24 cellular contexts compared by ENCODE assay signal in genomic region chr2:46859482-46859881, GRCh38. TPM values are rescaled to one million over a fixed set of nuclear protein-coding genes. Genes with fewer than 3 reads are reported as not detected.
DNase-seq lines count a peak whose midpoint lies in the region; FAIRE-seq and TF ChIP-seq lines count a peak whose summit lies in the region.
"Had no signal": no experiment of that assay in that cellular context is flagged by ENCODE, and none has a peak within 500 bp of the region (broad histone marks: within the 10 kb centered on the region; RNA-seq: fewer than 3 reads in every experiment).

No MANE protein-coding gene starts in this region.

- no peaks in the 10 kb centered on the region for H3K79me2 ChIP-seq in mesendoderm (ENCODE audit: control insufficient read depth, insufficient read depth, low read length)

- no peak overlapping the region for H3K4me3 ChIP-seq in breast epithelium
- H3K4me3 ChIP-seq in tibial artery: no peak overlapping the region
- H3K4me3 ChIP-seq in mesendoderm (ENCODE audit: low read length): no peak overlapping the region
- H3K4me3 ChIP-seq in MG63: no peak overlapping the region
- H3K4me3 ChIP-seq: ascending aorta, left ventricle myocardium inferior, testis had no signal

- no peak for TF ChIP-seq POLR2A in breast epithelium (IDR thresholded peaks at IDR 0.05)

- FAIRE-seq in HTR-8/SVneo (lab: Jason Lieb, UNC): peak; percentile 63
- FAIRE-seq: G401.6, islet of Langerhans had no signal

- no peak overlapping the region for H3K23ac ChIP-seq in mesendoderm (ENCODE audit: low read length)

- no peak overlapping the region for H3K56ac ChIP-seq in mesendoderm (ENCODE audit: low read length)

- intact Hi-C loops in breast epithelium (cut with DNase I; ENCODE audit: low total_unique reads) (no loop called here), posterior vena cava (cut with DNase I) (no loop called here), tibial artery (cut with DNase I; ENCODE audit: low total_unique reads) (loop anchor here (5.0 kb wide), 1 partner anchor 47 kb away; no protein-coding TSS in a partner anchor)

- H2AK5ac ChIP-seq in mesendoderm (ENCODE audit: low read length): no peak overlapping the region

- H3K27ac ChIP-seq in breast epithelium (peak overlapping the region; percentile 84 to 88), tibial artery (peak overlapping the region; percentile 78 to 84), mesendoderm (ENCODE audit: low read depth, low read length) (no peak overlapping the region)
- H3K27ac ChIP-seq: ascending aorta, left ventricle myocardium inferior, testis had no signal

- WGBS in mesendoderm (ENCODE audit: extremely low coverage, insufficient coverage, low lambda C conversion rate): no CpG with 5 or more reads among the region's 9 CpGs

- no peak overlapping the region for H4K5ac ChIP-seq in mesendoderm (ENCODE audit: low read length)

- H3K27me3 ChIP-seq in breast epithelium (no peaks in the 10 kb centered on the region), tibial artery (no peaks in the 10 kb centered on the region), mesendoderm (ENCODE audit: insufficient read depth, low read length, poor library complexity) (no peaks in the 10 kb centered on the region), MG63 (no peaks in the 10 kb centered on the region)
- H3K27me3 ChIP-seq: ascending aorta, testis had no signal

- H3K79me1 ChIP-seq in mesendoderm (ENCODE audit: low read length): no peaks in the 10 kb centered on the region

- no peak overlapping the region for H3K18ac ChIP-seq in mesendoderm (ENCODE audit: low read length)

- no peak overlapping the region for H2BK5ac ChIP-seq in mesendoderm (ENCODE audit: low read length)

- H3K4me2 ChIP-seq in mesendoderm (ENCODE audit: low read length): no peak overlapping the region

- H3K9me3 ChIP-seq in breast epithelium: no peaks in the 10 kb centered on the region
- H3K9me3 ChIP-seq in tibial artery: no peaks in the 10 kb centered on the region
- H3K9me3 ChIP-seq in MG63: peaks cover under 1% of the 10 kb centered on the region; the same call in 1 of the 2 replicates
- H3K9me3 ChIP-seq: ascending aorta, testis had no signal

- no peak overlapping the region for H3K4ac ChIP-seq in mesendoderm (ENCODE audit: low read depth, low read length)

- TF ChIP-seq CTCF in breast epithelium (IDR thresholded peaks at IDR 0.05): no peak
- no peak for TF ChIP-seq CTCF in tibial artery (IDR thresholded peaks at IDR 0.05)

- H3K9ac ChIP-seq in mesendoderm (ENCODE audit: low read length): no peak overlapping the region

- no peak overlapping the region for H2BK120ac ChIP-seq in mesendoderm (ENCODE audit: low read depth, low read length)

- DNase-seq in HTR-8/SVneo (ENCODE audit: insufficient read length, low spot score) (no peak), breast epithelium (ENCODE audit: low spot score in 2 of 2) (no peak), posterior vena cava (ENCODE audit: low spot score) (peak; percentile 56), tibial artery (no peak), mesendoderm (no peak), MG63 (no peak)
- DNase-seq in effector CD8-positive, alpha-beta T cell (lab: John Stamatoyannopoulos, UW): no peak
- DNase-seq: activated CD4-positive, alpha-beta T cell treated with anti-CD3 and anti-CD28 coated beads, Interleukin-2, amount 10 ng/mL, durations not matched to agents 7 days and 5 days; activated naive CD8-positive, alpha-beta T cell treated with anti-CD3 and anti-CD28 coated beads for 36 hours; Caco-2; DMS79; endodermal cell; left ventricle myocardium inferior; naive thymus-derived CD4-positive, alpha-beta T cell; NCI-H1048; NCI-H446 treated with DMSO at 0.1 percent for 48 hours; NCI-H774; occipital lobe; stimulated activated naive CD4-positive, alpha-beta T cell treated with Interleukin-2 at 50 U/mL for 16 hours; T-helper 1 cell; testis had no signal

- H2BK15ac ChIP-seq in mesendoderm (replicated peaks; ENCODE audit: low read depth): no peak overlapping the region

- H4K8ac ChIP-seq in mesendoderm (ENCODE audit: low read depth, low read length): no peak overlapping the region

- H3K36me3 ChIP-seq in breast epithelium (no peaks in the 10 kb centered on the region), tibial artery (no peaks in the 10 kb centered on the region), mesendoderm (ENCODE audit: control insufficient read depth, insufficient read depth, low read length) (no peaks in the 10 kb centered on the region), MG63 (no peaks in the 10 kb centered on the region; the same call in 1 of the 2 replicates)
- H3K36me3 ChIP-seq: ascending aorta, left ventricle myocardium inferior had no signal

- peaks cover 8 to 11% of the 10 kb centered on the region in 2 donors for H3K4me1 ChIP-seq in breast epithelium
- peaks cover 0 to 50% (median 31%) of the 10 kb centered on the region in 4 donors for H3K4me1 ChIP-seq in tibial artery
- no peaks in the 10 kb centered on the region for H3K4me1 ChIP-seq in mesendoderm (ENCODE audit: control insufficient read depth, low read depth, low read length)

RNA-seq across cellular contexts. Expression of gene MCFD2, which starts 56.1 kb away (rescaled TPM):
- 10 to 100 TPM; 83.0 to 94.8 (median 89.8) TPM for total RNA-seq in breast epithelium
- total RNA-seq in posterior vena cava: 100 to 1,000 TPM; 111 to 137 TPM
- 55.6 TPM for polyA plus RNA-seq in mesendoderm (2013, experiment 1 of 2)
- polyA plus RNA-seq in mesendoderm (2013, experiment 2 of 2): 56.0 TPM
- total RNA-seq in MG63 (2014; rRNA removed; shearing (Covaris generic); ENCODE audit: low replicate concordance): 165 and 174 TPM in 2 replicates
